Comparison of ENCODE assay signal across 1 cellular context in genomic region chr5:131274341-131275063, GRCh38.
TF ChIP-seq lines count a peak whose summit lies in the region.

No MANE protein-coding gene starts in this region.

TF ChIP-seq in SK-N-SH, 30 proteins besides CTCF, POLR2A, EP300 and RAD21 (continued from another document):
- no peak for TF ChIP-seq PBX3 (IDR thresholded peaks at IDR 0.05)
- TF ChIP-seq GABPA (IDR thresholded peaks at IDR 0.05; ENCODE audit: low read depth): no peak
- TF ChIP-seq MAX (IDR thresholded peaks at IDR 0.05; ENCODE audit: low read depth): no peak
